Comparison of ENCODE assay signal across 9 cellular contexts in the genomic region with DNA sequence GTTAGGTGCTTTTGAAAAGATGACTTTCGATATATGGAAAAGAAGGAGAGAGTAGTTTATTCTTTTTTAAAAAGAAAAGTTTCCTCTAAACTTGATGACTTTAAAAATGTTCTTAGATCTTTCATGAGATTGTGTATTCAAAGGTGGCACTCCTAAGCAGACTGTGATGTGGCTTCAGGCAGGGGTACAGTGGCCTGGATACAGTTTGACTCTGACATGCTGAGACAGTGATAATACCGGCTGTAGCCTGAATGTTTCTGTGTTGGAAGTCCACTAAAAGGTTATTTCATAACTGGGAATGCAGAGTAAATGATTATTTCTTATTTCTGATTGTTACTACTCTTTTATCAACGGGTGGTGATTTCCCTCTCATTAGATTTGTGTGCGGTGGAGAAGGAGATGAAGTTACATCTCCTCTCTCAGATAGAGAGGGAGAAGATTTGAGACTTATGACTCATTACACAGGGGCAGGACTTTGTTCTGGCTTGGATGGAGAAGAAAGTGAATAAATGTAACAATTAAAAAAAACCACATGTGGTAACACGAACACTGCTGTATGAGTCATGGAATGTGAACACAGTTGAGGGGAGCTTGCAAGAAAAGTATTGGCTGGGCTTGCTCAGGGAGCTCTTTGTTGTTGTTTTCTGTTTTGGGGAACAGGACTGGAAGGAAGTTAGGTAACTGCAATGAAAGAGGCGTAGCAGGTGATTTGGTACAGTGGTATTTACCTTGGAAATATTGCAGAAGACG. TPM values are rescaled to one million over a fixed set of nuclear protein-coding genes. Genes with fewer than 3 reads are reported as not detected.
DNase-seq lines count a peak whose midpoint lies in the region; ATAC-seq, FAIRE-seq and TF ChIP-seq lines count a peak whose summit lies in the region.
"Had no signal": no experiment of that assay in that cellular context is flagged by ENCODE, and none has a peak within 500 bp of the region (broad histone marks: within the 10 kb centered on the region; RNA-seq: fewer than 3 reads in every experiment).

No MANE protein-coding gene starts in this region.

- DNase-seq in ELR (ENCODE audit: low read depth) (peak; percentile 77), foreskin keratinocyte (peak; percentile 91 to 95), Peyer's patch (no peak), GM13977 (ENCODE audit: low spot score) (no peak), NCI-H1417 (lab: John Stamatoyannopoulos, UW) (no peak), kidney (no peak)
- peak; percentile 19 to 35 for DNase-seq in activated CD4-positive, alpha-beta T cell treated with anti-CD3 and anti-CD28 coated beads, Interleukin-2, amount 50 U/mL, for 4 hours
- DNase-seq: upper lobe of left lung had no signal

- H3K36me3 ChIP-seq in Peyer's patch, result no peaks in the 10 kb centered on the region
- H3K36me3 ChIP-seq in kidney (ENCODE audit: control insufficient read depth in 1 of 2, insufficient read depth in 2 of 2, low read length in 2 of 2), result no peaks in the 10 kb centered on the region
- H3K36me3 ChIP-seq: upper lobe of left lung had no signal

- in situ Hi-C loops in GM13977 (cut with MboI; ENCODE audit: low pct_unique_long_range_greater_than_20kb, low sequenced_read_pairs, unreplicated experiment), result no loop called here

- no peak for TF ChIP-seq CTCF in foreskin keratinocyte (conservative IDR thresholded peaks at IDR 0.05)
- TF ChIP-seq CTCF in Peyer's patch (IDR thresholded peaks at IDR 0.05), result no peak
- TF ChIP-seq CTCF in GM13977 (IDR thresholded peaks at IDR 0.05; ENCODE audit: extremely low read depth, insufficient read depth, missing control alignments), result no peak
- no peak for TF ChIP-seq CTCF in kidney (IDR thresholded peaks at IDR 0.05; ENCODE audit: borderline replicate concordance, extremely low read depth, insufficient read depth)

- H3K9me3 ChIP-seq in Peyer's patch (no peaks in the 10 kb centered on the region), kidney (ENCODE audit: control insufficient read depth in 1 of 2, low read length in 2 of 2) (no peaks in the 10 kb centered on the region)
- H3K9me3 ChIP-seq: upper lobe of left lung had no signal

- no peak overlapping the region for H3K9ac ChIP-seq in kidney (ENCODE audit: low read length in 2 of 2)

- no peak for FAIRE-seq in kidney (lab: Jason Lieb, UNC)

- no peak for TF ChIP-seq POLR2A in Peyer's patch (IDR thresholded peaks at IDR 0.05)

- H3K27ac ChIP-seq in foreskin keratinocyte (no peak overlapping the region), Peyer's patch (no peak overlapping the region), kidney (ENCODE audit: low read depth in 2 of 2, low read length in 2 of 2) (no peak overlapping the region)
- H3K27ac ChIP-seq: upper lobe of left lung had no signal

- H3K4me3 ChIP-seq in Peyer's patch, result no peak overlapping the region
- H3K4me3 ChIP-seq in kidney (ENCODE audit: low read length in 2 of 2), result no peak overlapping the region
- H3K4me3 ChIP-seq: upper lobe of left lung had no signal

- H3K27me3 ChIP-seq in foreskin keratinocyte (no peaks in the 10 kb centered on the region), Peyer's patch (no peaks in the 10 kb centered on the region)
- H3K27me3 ChIP-seq: upper lobe of left lung had no signal

- intact Hi-C loops in kidney (cut with DNase I), result no loop called here

- peaks cover 16% of the 10 kb centered on the region for H3K4me1 ChIP-seq in foreskin keratinocyte
- H3K4me1 ChIP-seq in Peyer's patch, result no peaks in the 10 kb centered on the region
- H3K4me1 ChIP-seq in kidney (ENCODE audit: control insufficient read depth in 1 of 2, insufficient read depth in 1 of 2, low read depth in 1 of 2, low read length in 2 of 2), result no peaks in the 10 kb centered on the region
- H3K4me1 ChIP-seq: upper lobe of left lung had no signal

- peak; percentile 55 for ATAC-seq in HG03066 (IDR thresholded peaks at IDR 0.05; ENCODE audit: low read depth, unreplicated experiment)
- peak; percentile 96 for ATAC-seq in foreskin keratinocyte

RNA-seq across cellular contexts. Expression of a gene that starts 21.6 kb away (rescaled TPM):
- 0.03 TPM in 1 of 2 replicates, not detected in the other for total RNA-seq in foreskin keratinocyte
- 0.02 TPM in 1 of 2 replicates, not detected in the other for polyA plus RNA-seq in foreskin keratinocyte
- total RNA-seq in Peyer's patch, result not detected
- total RNA-seq in kidney, result 7.8 TPM
- polyA plus RNA-seq in kidney (ENCODE audit: insufficient read depth, low read depth, low replicate concordance), result 0.52 TPM

Comparison
In these comparisons a context has a peak if more than half of its experiments do, and no peak if none do; other contexts are left out.
1. DNase-seq: peak in ELR (single experiment), activated CD4-positive, alpha-beta T cell treated with anti-CD3 and anti-CD28 coated beads, Interleukin-2, amount 50 U/mL, for 4 hours (2 of 2) and foreskin keratinocyte (2 of 2); none in Peyer's patch (0 of 3), GM13977 (single experiment), NCI-H1417 (0 of 3) and kidney (single experiment).